In genomic region chr1:240491156-240491555, GRCh38 we compare ENCODE assay signal across 12 cellular contexts.
DNase-seq lines count a peak whose midpoint lies in the region; ATAC-seq and TF ChIP-seq lines count a peak whose summit lies in the region.
"Had no signal": no experiment of that assay in that cellular context is flagged by ENCODE, and none has a peak within 500 bp of the region (broad histone marks: within the 10 kb centered on the region; RNA-seq: fewer than 3 reads in every experiment).

No MANE protein-coding gene starts in this region.

- H3K4me1 ChIP-seq in fibroblast of lung (ENCODE audit: control insufficient read depth, extremely low read depth, insufficient read depth, low read length) (no peaks in the 10 kb centered on the region), skeletal muscle satellite cell (ENCODE audit: control insufficient read depth, insufficient read depth, low read length) (peaks cover 11% of the 10 kb centered on the region)
- H3K4me1 ChIP-seq: suprapubic skin had no signal

- H3K27me3 ChIP-seq in fibroblast of lung (ENCODE audit: control insufficient read depth, insufficient read depth, low read length) (no peaks in the 10 kb centered on the region), skeletal muscle satellite cell (ENCODE audit: control insufficient read depth, insufficient read depth, low read length) (no peaks in the 10 kb centered on the region)
- H3K27me3 ChIP-seq: suprapubic skin had no signal

- no peaks in the 10 kb centered on the region for H4K20me1 ChIP-seq in fibroblast of lung (ENCODE audit: control insufficient read depth, extremely low read depth, insufficient read depth, low read length)

- no peak overlapping the region for H2AFZ ChIP-seq in fibroblast of lung (ENCODE audit: low read length)

- ATAC-seq in left ventricle myocardium superior = no peak
- ATAC-seq in GM18505 (IDR thresholded peaks at IDR 0.05; ENCODE audit: unreplicated experiment) = no peak

- peaks cover 2% of the 10 kb centered on the region for H3K36me3 ChIP-seq in fibroblast of lung (ENCODE audit: control insufficient read depth, insufficient read depth, low read length)
- H3K36me3 ChIP-seq in skeletal muscle satellite cell (ENCODE audit: insufficient read depth, low read length) = no peaks in the 10 kb centered on the region
- H3K36me3 ChIP-seq: suprapubic skin had no signal

- no peak overlapping the region for H3K27ac ChIP-seq in fibroblast of lung (ENCODE audit: insufficient read depth, low read length)
- H3K27ac ChIP-seq: suprapubic skin had no signal

- H3K79me2 ChIP-seq in fibroblast of lung (ENCODE audit: control insufficient read depth, insufficient read depth, low read length) = no peaks in the 10 kb centered on the region

- TF ChIP-seq POLR2A in GM18505 (IDR thresholded peaks at IDR 0.05; ENCODE audit: borderline replicate concordance, extremely low read depth, insufficient read depth, insufficient read length) = no peak

- no peak overlapping the region for H3K4me3 ChIP-seq in fibroblast of lung (replicated peaks in 1 of 4; ENCODE audit: control extremely low read depth in 1 of 4, insufficient read depth in 1 of 4, low read depth in 3 of 4, low read length in 4 of 4)
- H3K4me3 ChIP-seq in skeletal muscle satellite cell (ENCODE audit: low read length) = no peak overlapping the region
- H3K4me3 ChIP-seq: suprapubic skin had no signal

- H3K9me3 ChIP-seq in fibroblast of lung (ENCODE audit: control insufficient read depth, insufficient read depth, low read depth, low read length) = no peaks in the 10 kb centered on the region
- H3K9me3 ChIP-seq in skeletal muscle satellite cell (replicated peaks; ENCODE audit: low read length) = peaks cover 3% of the 10 kb centered on the region
- H3K9me3 ChIP-seq: suprapubic skin had no signal

- intact Hi-C loops in left ventricle myocardium superior (cut with micrococcal nuclease) = no loop called here

- DNase-seq in GM03348 (ENCODE audit: low spot score) (peak; percentile 24), RPMI7951 (ENCODE audit: low read depth) (peak; percentile 72), fibroblast of lung (ENCODE audit: low read depth in 2 of 2) (peak; percentile 17 to 84), left ventricle myocardium superior (no peak), DMS 273 treated with DMSO at 0.1 percent for 48 hours (lab: John Stamatoyannopoulos, UW) (no peak)
- DNase-seq: activated B cell treated with CpG ODN at 0.5 μM for 24 hours; activated gamma-delta T cell treated with Interleukin-2 at 50 U/mL for 16 hours; CD4-positive, alpha-beta T cell; NCI-H2227 treated with DMSO at 0.1 percent for 48 hours had no signal

- no peak overlapping the region for H3K4me2 ChIP-seq in fibroblast of lung (ENCODE audit: extremely low read depth, insufficient read depth, low read length)
- H3K4me2 ChIP-seq in skeletal muscle satellite cell (ENCODE audit: low read length) = peak overlapping the region; percentile 18

- no peak for TF ChIP-seq CTCF in fibroblast of lung (conservative IDR thresholded peaks at IDR 0.05 in 1 of 2, IDR thresholded peaks at IDR 0.05 in 1 of 2; ENCODE audit: low read depth in 1 of 2, low read length in 2 of 2)

- H3K9ac ChIP-seq in fibroblast of lung (ENCODE audit: insufficient read depth, low read length) = no peak overlapping the region
- no peak overlapping the region for H3K9ac ChIP-seq in skeletal muscle satellite cell (ENCODE audit: low read depth, low read length)

Comparison
In these comparisons a context has a peak if more than half of its experiments do, and no peak if none do; other contexts are left out.
1. DNase-seq: peak in GM03348 (single experiment), RPMI7951 (single experiment) and fibroblast of lung (2 of 2); none in left ventricle myocardium superior (single experiment) and DMS 273 treated with DMSO at 0.1 percent for 48 hours (single experiment).